In the genomic region with DNA sequence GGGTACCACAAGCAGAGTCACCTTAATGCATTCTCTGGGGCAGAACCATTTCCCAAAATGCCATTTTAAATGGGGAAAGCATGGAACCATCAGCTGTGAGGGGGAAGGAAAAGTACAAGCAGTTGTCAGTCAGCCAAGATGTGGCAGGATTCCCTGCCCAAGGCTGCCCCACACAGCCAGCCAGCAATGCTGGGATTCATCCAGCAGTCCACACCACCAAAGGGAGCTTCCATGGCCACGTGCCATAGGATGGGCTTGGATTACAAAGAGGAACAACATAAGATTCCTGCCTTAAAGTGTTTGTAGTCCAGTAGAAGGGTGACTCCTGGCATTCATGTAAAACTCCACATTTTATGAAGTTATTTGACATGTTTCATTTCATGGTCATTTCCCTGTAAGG, we compare ENCODE assay signal across 15 cellular contexts.
"Had no signal": no experiment of that assay in that cellular context is flagged by ENCODE, and none has a peak within 500 bp of the region (broad histone marks: within the 10 kb centered on the region; RNA-seq: fewer than 3 reads in every experiment).

No MANE protein-coding gene starts in this region.

- H3K9me3 ChIP-seq: ovary, stomach, thoracic aorta had no signal

- H3K4me3 ChIP-seq: ovary, stomach, thoracic aorta had no signal

- H3K4me1 ChIP-seq: foreskin keratinocyte, stomach had no signal

- H3K36me3 ChIP-seq: brain microvascular endothelial cell, ovary, stomach, thoracic aorta had no signal

- H3K27me3 ChIP-seq: brain microvascular endothelial cell, foreskin keratinocyte, ovary, stomach had no signal

- DNase-seq: activated CD4-positive, alpha-beta memory T cell treated with anti-CD3 and anti-CD28 coated beads for 36 hours; activated CD4-positive, CD25-positive, alpha-beta regulatory T cell treated with anti-CD3 and anti-CD28 coated beads, Interleukin-2, amount 50 U/mL, for 72 hours; activated effector memory CD4-positive, alpha-beta T cell treated with anti-CD3 and anti-CD28 coated beads, Interleukin-2, amount 50 U/mL, for 16 hours; activated T-cell treated with anti-CD3 and anti-CD28 coated beads, Interleukin-2, amount 50 U/mL, for 4 hours; brain microvascular endothelial cell; dermis blood vessel endothelial cell; erythroblast; foreskin keratinocyte; mesenchymal stem cell; nephron progenitor cell; ovary; small intestine; stomach; T-helper 9 cell had no signal

- H3K27ac ChIP-seq: brain microvascular endothelial cell, foreskin keratinocyte, ovary, stomach, thoracic aorta had no signal
